1 cellular context compared by ENCODE assay signal in the genomic region with DNA sequence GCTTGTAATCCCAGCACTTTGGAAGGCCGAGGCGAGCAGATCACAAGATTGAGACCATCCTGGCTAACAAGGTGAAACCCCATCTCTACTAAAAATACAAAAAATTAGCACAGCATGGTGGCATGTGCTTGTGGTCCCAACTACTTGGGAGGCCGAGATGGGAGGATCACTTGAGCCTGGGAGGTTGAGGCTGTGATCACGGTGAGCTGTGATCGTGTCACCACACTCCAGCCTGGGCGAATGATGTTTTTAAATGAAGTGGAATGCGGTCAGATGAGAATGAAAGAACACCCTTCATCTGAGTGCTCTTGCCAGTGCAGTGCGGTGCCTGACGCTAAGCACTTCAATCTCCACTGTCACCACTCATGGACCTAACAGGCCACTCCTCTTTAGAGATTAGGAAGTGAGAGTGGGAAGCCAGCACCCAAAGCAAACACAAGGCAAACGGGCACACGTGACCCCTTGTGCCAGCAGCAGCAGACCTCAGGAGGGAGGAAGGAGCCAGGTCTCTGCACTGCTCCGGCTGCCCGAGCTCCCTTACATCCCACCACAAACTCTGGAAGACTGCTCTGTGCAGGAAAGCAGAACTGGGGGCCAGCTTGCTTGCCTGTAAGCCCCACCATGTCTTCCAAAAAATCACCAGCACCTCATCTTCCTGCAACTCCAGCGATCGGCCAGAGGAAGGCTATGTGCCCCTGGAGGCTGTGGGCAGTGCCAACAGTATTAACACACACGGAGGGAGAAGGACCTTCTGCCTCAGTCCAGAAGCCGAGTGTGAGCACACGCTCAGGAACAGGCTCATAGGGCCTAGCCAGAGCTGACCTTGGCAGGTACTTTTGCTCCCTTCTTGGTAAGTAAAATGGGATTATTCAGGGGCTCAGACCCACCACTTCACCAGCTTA.
TF ChIP-seq lines count a peak whose summit lies in the region.

No MANE protein-coding gene starts in this region.

TF ChIP-seq in SK-N-SH treated with all-trans-retinoic acid at 6 μM for 48 hours, 23 proteins besides CTCF, POLR2A, EP300 and RAD21 (continued from another document):
- TF ChIP-seq, protein P1, sequence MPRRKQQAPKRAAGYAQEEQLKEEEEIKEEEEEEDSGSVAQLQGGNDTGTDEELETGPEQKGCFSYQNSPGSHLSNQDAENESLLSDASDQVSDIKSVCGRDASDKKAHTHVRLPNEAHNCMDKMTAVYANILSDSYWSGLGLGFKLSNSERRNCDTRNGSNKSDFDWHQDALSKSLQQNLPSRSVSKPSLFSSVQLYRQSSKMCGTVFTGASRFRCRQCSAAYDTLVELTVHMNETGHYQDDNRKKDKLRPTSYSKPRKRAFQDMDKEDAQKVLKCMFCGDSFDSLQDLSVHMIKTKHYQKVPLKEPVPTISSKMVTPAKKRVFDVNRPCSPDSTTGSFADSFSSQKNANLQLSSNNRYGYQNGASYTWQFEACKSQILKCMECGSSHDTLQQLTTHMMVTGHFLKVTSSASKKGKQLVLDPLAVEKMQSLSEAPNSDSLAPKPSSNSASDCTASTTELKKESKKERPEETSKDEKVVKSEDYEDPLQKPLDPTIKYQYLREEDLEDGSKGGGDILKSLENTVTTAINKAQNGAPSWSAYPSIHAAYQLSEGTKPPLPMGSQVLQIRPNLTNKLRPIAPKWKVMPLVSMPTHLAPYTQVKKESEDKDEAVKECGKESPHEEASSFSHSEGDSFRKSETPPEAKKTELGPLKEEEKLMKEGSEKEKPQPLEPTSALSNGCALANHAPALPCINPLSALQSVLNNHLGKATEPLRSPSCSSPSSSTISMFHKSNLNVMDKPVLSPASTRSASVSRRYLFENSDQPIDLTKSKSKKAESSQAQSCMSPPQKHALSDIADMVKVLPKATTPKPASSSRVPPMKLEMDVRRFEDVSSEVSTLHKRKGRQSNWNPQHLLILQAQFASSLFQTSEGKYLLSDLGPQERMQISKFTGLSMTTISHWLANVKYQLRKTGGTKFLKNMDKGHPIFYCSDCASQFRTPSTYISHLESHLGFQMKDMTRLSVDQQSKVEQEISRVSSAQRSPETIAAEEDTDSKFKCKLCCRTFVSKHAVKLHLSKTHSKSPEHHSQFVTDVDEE (CRISPR knock-in tag; IDR thresholded peaks at IDR 0.05): no peak
- no peak for TF ChIP-seq ZNF70 (CRISPR knock-in tag; IDR thresholded peaks at IDR 0.05)
- TF ChIP-seq ZNF8 (CRISPR knock-in tag; IDR thresholded peaks at IDR 0.05): no peak
